1 cellular context compared by ENCODE assay signal in genomic region chr17:79986441-79987186, GRCh38.
TF ChIP-seq lines count a peak whose summit lies in the region.

No MANE protein-coding gene starts in this region.

TF ChIP-seq in HepG2, 621 proteins besides CTCF, POLR2A, EP300 and RAD21 (continued from another document and continues in another):
- peak; percentile 17; the same call in 1 of the 2 replicates for TF ChIP-seq ZBTB33 (CRISPR knock-in tag; IDR thresholded peaks at IDR 0.05)
- peak; percentile 55; the same call in 1 of the 2 replicates for TF ChIP-seq MEF2D (CRISPR knock-in tag; IDR thresholded peaks at IDR 0.05)
- TF ChIP-seq SP5 (CRISPR knock-in tag; IDR thresholded peaks at IDR 0.05; ENCODE audit: borderline replicate concordance, low read depth), result peak; percentile 99
- no peak for TF ChIP-seq ZNF232 (CRISPR knock-in tag; IDR thresholded peaks at IDR 0.05; ENCODE audit: borderline replicate concordance)
- no peak for TF ChIP-seq LBX2 (CRISPR knock-in tag; IDR thresholded peaks at IDR 0.05; ENCODE audit: borderline replicate concordance)
- TF ChIP-seq ZBTB2 (CRISPR knock-in tag; IDR thresholded peaks at IDR 0.05; ENCODE audit: low read depth), result no peak
- peak; percentile 99 for TF ChIP-seq MTA1 (CRISPR knock-in tag; IDR thresholded peaks at IDR 0.05; ENCODE audit: borderline replicate concordance)
- no peak for TF ChIP-seq KDM5B (CRISPR knock-in tag; IDR thresholded peaks at IDR 0.05; ENCODE audit: borderline replicate concordance)
- TF ChIP-seq PHF21A (CRISPR knock-in tag; IDR thresholded peaks at IDR 0.05), result peak; percentile 93
- TF ChIP-seq PBX2 (CRISPR knock-in tag; IDR thresholded peaks at IDR 0.05), result peak; percentile 27; the same call in 1 of the 2 replicates
- no peak for TF ChIP-seq ATAD3A (CRISPR knock-in tag; IDR thresholded peaks at IDR 0.05)
- peak; percentile 69; the same call in 1 of the 2 replicates for TF ChIP-seq ARID4A (CRISPR knock-in tag; IDR thresholded peaks at IDR 0.05; ENCODE audit: borderline replicate concordance)
- no peak; the same call in 1 of the 2 replicates for TF ChIP-seq THAP7 (CRISPR knock-in tag; IDR thresholded peaks at IDR 0.05)
- TF ChIP-seq BCL3 (CRISPR knock-in tag; IDR thresholded peaks at IDR 0.05), result peak; percentile 77
- 0 out of 2 replicates have a peak, but pooled peaks have one; percentile 34 for TF ChIP-seq ZNF569 (CRISPR knock-in tag; IDR thresholded peaks at IDR 0.05; ENCODE audit: borderline replicate concordance)
- no peak for TF ChIP-seq ZNF616 (CRISPR knock-in tag; IDR thresholded peaks at IDR 0.05; ENCODE audit: low read depth)
- TF ChIP-seq TBX2 (CRISPR knock-in tag; IDR thresholded peaks at IDR 0.05; ENCODE audit: borderline replicate concordance), result peak; percentile 97
- peak in 1 of 2 experiments; percentile 60; a peak in 3 of 4 replicates for TF ChIP-seq HMGXB4 (CRISPR knock-in tag; IDR thresholded peaks at IDR 0.05; ENCODE audit: borderline replicate concordance in 1 of 2, low read depth in 1 of 2)
- no peak for TF ChIP-seq MLXIP (CRISPR knock-in tag; IDR thresholded peaks at IDR 0.05; ENCODE audit: borderline replicate concordance)
- TF ChIP-seq NFIC (IDR thresholded peaks at IDR 0.05; ENCODE audit: low read length), result no peak
- TF ChIP-seq NR3C1 (CRISPR knock-in tag; IDR thresholded peaks at IDR 0.05), result no peak
- TF ChIP-seq MXI1 (IDR thresholded peaks at IDR 0.05; ENCODE audit: borderline replicate concordance, low read depth, low read length), result peak; percentile 56; the same call in 1 of the 3 replicates
- TF ChIP-seq FOXA1 (IDR thresholded peaks at IDR 0.05), result no peak
- peak; percentile 93 for TF ChIP-seq FOXA1 (CRISPR knock-in tag; IDR thresholded peaks at IDR 0.05)
- no peak for TF ChIP-seq TBL1XR1 (IDR thresholded peaks at IDR 0.05; ENCODE audit: borderline replicate concordance, low read length, partially characterized antibody)
- TF ChIP-seq ZNF383 (CRISPR knock-in tag; IDR thresholded peaks at IDR 0.05; ENCODE audit: borderline replicate concordance), result no peak
- peak; percentile 94 for TF ChIP-seq GATAD2A (CRISPR knock-in tag; IDR thresholded peaks at IDR 0.05)
- TF ChIP-seq SOX6 (IDR thresholded peaks at IDR 0.05), result no peak
- peak; percentile 89 for TF ChIP-seq SOX6 (CRISPR knock-in tag; IDR thresholded peaks at IDR 0.05)
- TF ChIP-seq NR0B2 (CRISPR knock-in tag; IDR thresholded peaks at IDR 0.05), result no peak
- peak; percentile 41; the same call in 1 of the 2 replicates for TF ChIP-seq ZNF709 (CRISPR knock-in tag; IDR thresholded peaks at IDR 0.05)
- no peak for TF ChIP-seq MTA3 (CRISPR knock-in tag; IDR thresholded peaks at IDR 0.05)
- TF ChIP-seq NKX3-1 (CRISPR knock-in tag; IDR thresholded peaks at IDR 0.05), result no peak
- TF ChIP-seq KLF15 (CRISPR knock-in tag; IDR thresholded peaks at IDR 0.05; ENCODE audit: borderline replicate concordance), result no peak; the same call in 1 of the 2 replicates
- no peak for TF ChIP-seq RORA (CRISPR knock-in tag; IDR thresholded peaks at IDR 0.05)
- TF ChIP-seq POGZ (CRISPR knock-in tag; IDR thresholded peaks at IDR 0.05), result no peak
- no peak for TF ChIP-seq ZIK1 (CRISPR knock-in tag; IDR thresholded peaks at IDR 0.05; ENCODE audit: borderline replicate concordance, low read depth)
- TF ChIP-seq CBX5 (CRISPR knock-in tag; IDR thresholded peaks at IDR 0.05; ENCODE audit: borderline replicate concordance), result no peak
- no peak for TF ChIP-seq NFIB (CRISPR knock-in tag; IDR thresholded peaks at IDR 0.05; ENCODE audit: borderline replicate concordance)
- TF ChIP-seq ZFP36L2 (CRISPR knock-in tag; IDR thresholded peaks at IDR 0.05), result no peak
- peak; percentile 72; the same call in 1 of the 2 replicates for TF ChIP-seq ZSCAN29 (CRISPR knock-in tag; conservative IDR thresholded peaks at IDR 0.05)
- no peak for TF ChIP-seq SUZ12 (IDR thresholded peaks at IDR 0.05; ENCODE audit: low read depth, low read length)
- no peak for TF ChIP-seq MAZ (IDR thresholded peaks at IDR 0.05; ENCODE audit: borderline replicate concordance, low read depth, low read length)
- TF ChIP-seq MAZ (CRISPR knock-in tag; IDR thresholded peaks at IDR 0.05; ENCODE audit: low read depth), result peak; percentile 67
- no peak for TF ChIP-seq MED8 (CRISPR knock-in tag; IDR thresholded peaks at IDR 0.05; ENCODE audit: insufficient replicate concordance)
- no peak for TF ChIP-seq NFE2L2 (IDR thresholded peaks at IDR 0.05; ENCODE audit: low read length)
- TF ChIP-seq SMAD9 (CRISPR knock-in tag; IDR thresholded peaks at IDR 0.05), result 0 out of 2 replicates have a peak, but pooled peaks have one; percentile 12
- peak; percentile 61; the same call in 1 of the 2 replicates for TF ChIP-seq SRF (IDR thresholded peaks at IDR 0.05; ENCODE audit: low read depth, low read length)
- no peak for TF ChIP-seq CHCHD3 (CRISPR knock-in tag; IDR thresholded peaks at IDR 0.05)
